16 cellular contexts compared by ENCODE assay signal in the genomic region with DNA sequence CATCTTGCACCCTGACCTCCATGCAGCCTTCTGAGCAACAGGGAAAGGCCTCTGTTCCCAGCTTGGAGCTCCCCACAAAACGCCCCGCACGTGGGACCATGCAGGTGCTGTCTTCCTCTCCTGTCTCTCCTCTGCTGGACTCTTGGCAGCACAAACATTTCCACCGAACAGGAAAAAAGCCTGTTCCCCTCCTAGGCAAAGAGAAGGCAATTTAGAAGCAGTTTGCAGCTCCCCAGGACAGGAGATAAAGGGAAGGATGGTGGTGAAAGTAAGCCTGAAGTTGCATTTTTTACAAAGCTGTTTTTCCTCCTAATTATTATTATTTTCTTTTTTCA. TPM values are rescaled to one million over a fixed set of nuclear protein-coding genes. Genes with fewer than 3 reads are reported as not detected.
DNase-seq lines count a peak whose midpoint lies in the region; TF ChIP-seq lines count a peak whose summit lies in the region.
"Had no signal": no experiment of that assay in that cellular context is flagged by ENCODE, and none has a peak within 500 bp of the region (broad histone marks: within the 10 kb centered on the region; RNA-seq: fewer than 3 reads in every experiment).

No MANE protein-coding gene starts in this region.

- H2AFZ ChIP-seq in Karpas-422 (ENCODE audit: low read length) = no peak overlapping the region
- H2AFZ ChIP-seq: GM23248 had no signal

- peaks cover 5% of the 10 kb centered on the region for H3K27me3 Mint-ChIP-seq in nephron (ENCODE audit: low read depth)
- H3K27me3 Mint-ChIP-seq: CD4-positive, CD25-positive, alpha-beta regulatory T cell; CD8-positive, alpha-beta memory T cell had no signal

- H4K20me1 ChIP-seq in Karpas-422 (ENCODE audit: insufficient read depth, low read depth, low read length) = no peaks in the 10 kb centered on the region

- H3K9me2 ChIP-seq in Karpas-422 (replicated peaks; ENCODE audit: insufficient read depth, low read length) = no peaks in the 10 kb centered on the region

- TF ChIP-seq CTCF in WERI-Rb-1 (IDR thresholded peaks at IDR 0.05; ENCODE audit: low read depth, low read length) (no peak), nephron (IDR thresholded peaks at IDR 0.05; ENCODE audit: unreplicated experiment in 3 of 3) (no peak)

- H3K27ac ChIP-seq in Karpas-422 (ENCODE audit: low read length) (no peak overlapping the region), WERI-Rb-1 (peak overlapping the region; percentile 63)
- H3K27ac ChIP-seq: GM23248 had no signal

- H3K27ac Mint-ChIP-seq in nephron = peak overlapping the region; percentile 22 to 54 (median 46)
- H3K27ac Mint-ChIP-seq: CD4-positive, CD25-positive, alpha-beta regulatory T cell had no signal

- no peaks in the 10 kb centered on the region for H3K79me2 ChIP-seq in Karpas-422 (ENCODE audit: low read length)

- H3K9ac ChIP-seq in Karpas-422 (ENCODE audit: low read length) = no peak overlapping the region
- H3K9ac ChIP-seq: GM23248 had no signal

- H3K9me3 ChIP-seq in Karpas-422 (ENCODE audit: low read length) = no peaks in the 10 kb centered on the region
- H3K9me3 ChIP-seq in WERI-Rb-1 (ENCODE audit: severe bottlenecking) = no peaks in the 10 kb centered on the region
- H3K9me3 ChIP-seq: BE2C had no signal

- H3K36me3 ChIP-seq in Karpas-422 (ENCODE audit: insufficient read depth, low read length) = no peaks in the 10 kb centered on the region
- H3K36me3 ChIP-seq in WERI-Rb-1 = no peaks in the 10 kb centered on the region
- H3K36me3 ChIP-seq: BE2C had no signal

- H3K27me3 ChIP-seq in Karpas-422 (ENCODE audit: low read length) (no peaks in the 10 kb centered on the region), WERI-Rb-1 (ENCODE audit: insufficient read depth, low read depth, severe bottlenecking) (no peaks in the 10 kb centered on the region)
- H3K27me3 ChIP-seq: BE2C had no signal

- H3K4me3 Mint-ChIP-seq in nephron = no peak overlapping the region
- H3K4me3 Mint-ChIP-seq: CD4-positive, CD25-positive, alpha-beta regulatory T cell; CD8-positive, alpha-beta memory T cell had no signal

- no peak overlapping the region for H3K4me2 ChIP-seq in Karpas-422 (ENCODE audit: low read depth, low read length, poor library complexity, severe bottlenecking)

- DNase-seq in Karpas-422 (peak; percentile 15), WERI-Rb-1 (no peak), hypothalamus (lab: John Stamatoyannopoulos, UW) (no peak), HuH-7.5 (ENCODE audit: low spot score) (no peak)
- DNase-seq in activated naive CD4-positive, alpha-beta T cell (lab: John Stamatoyannopoulos, UW) = no peak
- DNase-seq: ACHN; BE2C; CD4-positive, CD25-positive, alpha-beta regulatory T cell; CD8-positive, alpha-beta memory T cell; COR-L47; GDM1; GM23248; HCEC 1CT; IMR-90 had no signal

- H3K9me3 Mint-ChIP-seq in nephron = peaks cover 5% of the 10 kb centered on the region
- H3K9me3 Mint-ChIP-seq: CD8-positive, alpha-beta memory T cell had no signal

- no peaks in the 10 kb centered on the region for H3K36me3 Mint-ChIP-seq in nephron (ENCODE audit: low read depth)
- H3K36me3 Mint-ChIP-seq: CD4-positive, CD25-positive, alpha-beta regulatory T cell; CD8-positive, alpha-beta memory T cell had no signal

- H3K4me1 Mint-ChIP-seq in nephron = peaks cover 17% of the 10 kb centered on the region

- H3K4me1 ChIP-seq in Karpas-422 (ENCODE audit: low read length) = no peaks in the 10 kb centered on the region
- H3K4me1 ChIP-seq: BE2C had no signal

- H3K4me3 ChIP-seq in Karpas-422 (ENCODE audit: low read length) (no peak overlapping the region), WERI-Rb-1 (ENCODE audit: low read depth, low read length) (no peak overlapping the region)
- H3K4me3 ChIP-seq: GM23248 had no signal

RNA-seq across cellular contexts. Expression of a gene that starts 7.7 kb away (rescaled TPM):
- not detected in 2 replicates for total RNA-seq in Karpas-422 (2014; rRNA removed; shearing (Covaris generic); ENCODE audit: low replicate concordance)
- total RNA-seq: CD4-positive, CD25-positive, alpha-beta regulatory T cell; CD8-positive, alpha-beta memory T cell; GM23248; HT-29 had no signal
